ENCODE assay signal across 16 cellular contexts in the genomic region with DNA sequence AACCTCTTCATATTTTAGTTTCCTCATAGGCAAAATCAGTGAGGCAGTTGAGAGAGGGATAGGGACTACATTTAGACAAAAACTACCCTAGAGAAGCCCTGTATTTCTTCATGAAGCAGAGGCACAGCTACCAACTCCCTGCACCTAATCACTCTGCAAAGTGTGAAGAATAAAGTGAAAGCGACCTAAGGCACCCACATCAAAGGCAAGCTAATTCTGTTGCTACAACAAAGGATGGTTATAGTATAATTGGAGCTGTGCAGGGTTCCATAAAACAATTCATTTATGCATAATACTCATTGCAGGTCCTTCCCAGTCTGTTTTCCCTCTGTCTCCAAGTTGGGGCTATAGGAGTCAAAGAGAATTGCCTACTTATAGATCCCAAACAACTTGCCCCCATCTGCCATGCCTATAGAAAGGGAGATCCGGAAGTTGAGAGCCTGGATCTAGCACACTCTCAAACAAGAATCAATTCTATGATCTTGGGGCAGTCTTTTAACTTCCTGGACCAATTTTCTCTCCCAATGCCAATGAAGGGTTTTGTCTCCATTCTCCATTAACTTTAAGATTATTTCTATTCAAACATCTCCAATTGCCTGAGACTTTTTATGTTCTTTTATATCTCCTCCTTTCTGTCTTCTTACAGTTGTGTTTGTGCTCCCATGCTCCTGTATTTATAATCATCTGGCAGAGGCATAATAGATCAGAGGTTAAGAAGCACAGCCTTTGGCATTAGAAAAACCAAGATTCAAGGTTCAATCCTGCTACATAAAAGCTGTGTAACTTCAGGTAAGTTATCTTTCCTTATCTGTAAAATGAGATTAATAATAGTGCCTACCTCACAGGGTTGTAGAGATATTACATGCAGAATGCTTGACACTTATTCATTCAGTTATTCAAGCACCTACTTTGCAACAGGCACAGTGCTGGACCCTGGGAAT. TPM values are rescaled to one million over a fixed set of nuclear protein-coding genes. Genes with fewer than 3 reads are reported as not detected.
A peak's percentile ranks its signal among the peaks of the same experiment; 100 is the strongest.
DNase-seq lines count a peak whose midpoint lies in the region; ATAC-seq and TF ChIP-seq lines count a peak whose summit lies in the region.
"Had no signal": no experiment of that assay in that cellular context is flagged by ENCODE, and none has a peak within 500 bp of the region (broad histone marks: within the 10 kb centered on the region; RNA-seq: fewer than 3 reads in every experiment).

No MANE protein-coding gene starts in this region.

- H3K27me3 Mint-ChIP-seq in natural killer cell (ENCODE audit: low read depth in 2 of 2): peaks cover 0 to 5% of the 10 kb centered on the region in 2 donors
- peaks cover 2 to 6% of the 10 kb centered on the region in 2 donors for H3K27me3 Mint-ChIP-seq in natural killer cell treated with Interleukin-12 subunit alpha and Interleukin-12 subunit beta and Interleukin-15 and Interleukin-18, amount 100 ng/mL, for 72 hours
- H3K27me3 Mint-ChIP-seq in T-cell: no peaks in the 10 kb centered on the region
- no peaks in the 10 kb centered on the region for H3K27me3 Mint-ChIP-seq in activated naive CD8-positive, alpha-beta T cell
- H3K27me3 Mint-ChIP-seq: B cell had no signal

- no peaks in the 10 kb centered on the region for H3K9me3 ChIP-seq in subcutaneous abdominal adipose tissue (ENCODE audit: control insufficient read depth in 5 of 5, low read length in 5 of 5)

- peaks cover 11 to 13% of the 10 kb centered on the region in 2 donors for H3K4me1 Mint-ChIP-seq in natural killer cell
- H3K4me1 Mint-ChIP-seq in natural killer cell treated with Interleukin-12 subunit alpha and Interleukin-12 subunit beta and Interleukin-15 and Interleukin-18, amount 100 ng/mL, for 72 hours (ENCODE audit: low read depth in 2 of 2): peaks cover 12 to 18% of the 10 kb centered on the region in 2 donors
- H3K4me1 Mint-ChIP-seq in T-cell: peaks cover 40 to 56% (median 44%) of the 10 kb centered on the region in 3 donors
- peaks cover 41% of the 10 kb centered on the region for H3K4me1 Mint-ChIP-seq in activated naive CD8-positive, alpha-beta T cell (ENCODE audit: low read depth)

- no peaks in the 10 kb centered on the region for H3K36me3 ChIP-seq in subcutaneous abdominal adipose tissue (ENCODE audit: control insufficient read depth in 5 of 5, insufficient read depth in 5 of 5, low read length in 5 of 5)

- POLR2A ChIA-PET in T-cell (lab: Charles Lee): interaction anchor here in 1 of 2 donors (0.5 to 1.1 kb wide), 6 partner anchors 24 to 74 kb away, joined by 3 to 6 read pairs (median 3); no protein-coding TSS in a partner anchor

- peak; percentile 52 to 70 (median 66) for ATAC-seq in natural killer cell
- no peak for ATAC-seq in natural killer cell treated with Interleukin-12 subunit alpha and Interleukin-12 subunit beta and Interleukin-15 and Interleukin-18, amount 100 ng/mL, for 72 hours
- ATAC-seq in T-cell (replicated peaks in 1 of 4): peak; percentile 86 to 99 (median 96)
- no peak for ATAC-seq in HG02610 (IDR thresholded peaks at IDR 0.05; ENCODE audit: unreplicated experiment)

- H3K4me3 ChIP-seq in subcutaneous abdominal adipose tissue (ENCODE audit: low read depth in 1 of 5, low read length in 5 of 5): no peak overlapping the region

- no peaks in the 10 kb centered on the region for H3K36me3 Mint-ChIP-seq in natural killer cell
- no peaks in the 10 kb centered on the region for H3K36me3 Mint-ChIP-seq in natural killer cell treated with Interleukin-12 subunit alpha and Interleukin-12 subunit beta and Interleukin-15 and Interleukin-18, amount 100 ng/mL, for 72 hours
- H3K36me3 Mint-ChIP-seq in T-cell: no peaks in the 10 kb centered on the region
- H3K36me3 Mint-ChIP-seq in activated naive CD8-positive, alpha-beta T cell: no peaks in the 10 kb centered on the region

- H3K27me3 ChIP-seq in subcutaneous abdominal adipose tissue (ENCODE audit: control insufficient read depth in 5 of 5, insufficient read depth in 4 of 5, low read length in 5 of 5): no peaks in the 10 kb centered on the region

- no peaks in the 10 kb centered on the region for H3K9me3 Mint-ChIP-seq in natural killer cell
- no peaks in the 10 kb centered on the region for H3K9me3 Mint-ChIP-seq in natural killer cell treated with Interleukin-12 subunit alpha and Interleukin-12 subunit beta and Interleukin-15 and Interleukin-18, amount 100 ng/mL, for 72 hours
- H3K9me3 Mint-ChIP-seq in T-cell: no peaks in the 10 kb centered on the region
- no peaks in the 10 kb centered on the region for H3K9me3 Mint-ChIP-seq in activated naive CD8-positive, alpha-beta T cell (ENCODE audit: low read depth)

- H3K9ac ChIP-seq in subcutaneous abdominal adipose tissue (ENCODE audit: low read length in 5 of 5): no peak overlapping the region
- H3K9ac ChIP-seq: parathyroid adenoma had no signal

- no peak overlapping the region for H3K27ac Mint-ChIP-seq in natural killer cell
- no peak overlapping the region for H3K27ac Mint-ChIP-seq in natural killer cell treated with Interleukin-12 subunit alpha and Interleukin-12 subunit beta and Interleukin-15 and Interleukin-18, amount 100 ng/mL, for 72 hours
- H3K27ac Mint-ChIP-seq in T-cell: peak overlapping the region; percentile 88 to 93
- peak overlapping the region; percentile 43 for H3K27ac Mint-ChIP-seq in activated naive CD8-positive, alpha-beta T cell
- H3K27ac Mint-ChIP-seq: B cell had no signal

- H3K27ac ChIP-seq in subcutaneous abdominal adipose tissue (ENCODE audit: low read depth, low read length): peak overlapping the region; percentile 25
- H3K27ac ChIP-seq: HL-60, parathyroid adenoma, VCaP had no signal

- no peak for TF ChIP-seq CTCF in natural killer cell (IDR thresholded peaks at IDR 0.05)

- H3K4me1 ChIP-seq in subcutaneous abdominal adipose tissue (ENCODE audit: control insufficient read depth in 5 of 5, insufficient read depth in 5 of 5, low read length in 5 of 5): peaks cover 0 to 15% (median 0%) of the 10 kb centered on the region in 5 donors
- H3K4me1 ChIP-seq: parathyroid adenoma had no signal

- H3K4me3 Mint-ChIP-seq in natural killer cell: no peak overlapping the region
- H3K4me3 Mint-ChIP-seq in natural killer cell treated with Interleukin-12 subunit alpha and Interleukin-12 subunit beta and Interleukin-15 and Interleukin-18, amount 100 ng/mL, for 72 hours: no peak overlapping the region
- peak overlapping the region in 2 of 3 donors; percentile 14 to 43 for H3K4me3 Mint-ChIP-seq in T-cell
- H3K4me3 Mint-ChIP-seq in activated naive CD8-positive, alpha-beta T cell: peak overlapping the region; percentile 67
- H3K4me3 Mint-ChIP-seq: B cell had no signal

- CTCF ChIA-PET in T-cell (lab: Charles Lee): interaction anchor here in 1 of 2 donors (0.6 kb wide), 1 partner anchor 74 kb away, joined by 10 read pairs; no protein-coding TSS in a partner anchor

- DNase-seq in natural killer cell: no peak
- DNase-seq in natural killer cell treated with Interleukin-12 subunit alpha and Interleukin-12 subunit beta and Interleukin-15 and Interleukin-18, amount 100 ng/mL, for 72 hours (ENCODE audit: low spot score): no peak
- DNase-seq in T-cell: peak in 29 of 34 experiments; percentile 2 to 50 (median 25)
- no peak for DNase-seq in activated effector memory CD4-positive, alpha-beta T cell treated with anti-CD3 and anti-CD28 coated beads, Interleukin-2, amount 50 U/mL, for 16 hours
- DNase-seq: aorta; mammary epithelial cell; NCI-H187; NCI-H2227 treated with DMSO at 0.1 percent for 48 hours; stimulated activated CD4-positive, alpha-beta T cell treated with anti-CD3 and anti-CD28 coated beads, Interleukin-4, amount 100 ng/mL, for 1 hour had no signal

- intact Hi-C loops in natural killer cell (cut with micrococcal nuclease): no loop called here

RNA-seq across cellular contexts. Expression of gene PTGER4, which starts 56.0 kb away (rescaled TPM):
- total RNA-seq in natural killer cell: 100 to 1,000 TPM; 112 to 126 (median 117) TPM
- total RNA-seq in natural killer cell treated with Interleukin-12 subunit alpha and Interleukin-12 subunit beta and Interleukin-15 and Interleukin-18, amount 100 ng/mL, for 72 hours: 100 to 1,000 TPM; 144 to 154 TPM
- total RNA-seq in T-cell: 100 to 1,000 TPM in 2 of 5 donors, 10 to 100 TPM in 3; 51.3 to 421 (median 57.3) TPM

Comparison
In these comparisons a context has a peak if more than half of its experiments do, and no peak if none do; other contexts are left out.
1. ATAC-seq: peak in natural killer cell (3 of 3) and T-cell (4 of 4); none in natural killer cell treated with Interleukin-12 subunit alpha and Interleukin-12 subunit beta and Interleukin-15 and Interleukin-18, amount 100 ng/mL, for 72 hours (0 of 2) and HG02610 (single experiment).
2. DNase-seq: peak in T-cell (29 of 34); none in natural killer cell (single experiment), natural killer cell treated with Interleukin-12 subunit alpha and Interleukin-12 subunit beta and Interleukin-15 and Interleukin-18, amount 100 ng/mL, for 72 hours (single experiment) and activated effector memory CD4-positive, alpha-beta T cell treated with anti-CD3 and anti-CD28 coated beads, Interleukin-2, amount 50 U/mL, for 16 hours (single experiment).
3. H3K27ac Mint-ChIP-seq: peak in T-cell (2 of 2) and activated naive CD8-positive, alpha-beta T cell (single experiment); none in natural killer cell (0 of 2) and natural killer cell treated with Interleukin-12 subunit alpha and Interleukin-12 subunit beta and Interleukin-15 and Interleukin-18, amount 100 ng/mL, for 72 hours (0 of 2).
4. H3K4me3 Mint-ChIP-seq: peak in T-cell (2 of 3) and activated naive CD8-positive, alpha-beta T cell (single experiment); none in natural killer cell (single experiment) and natural killer cell treated with Interleukin-12 subunit alpha and Interleukin-12 subunit beta and Interleukin-15 and Interleukin-18, amount 100 ng/mL, for 72 hours (single experiment).